In the genomic region with DNA sequence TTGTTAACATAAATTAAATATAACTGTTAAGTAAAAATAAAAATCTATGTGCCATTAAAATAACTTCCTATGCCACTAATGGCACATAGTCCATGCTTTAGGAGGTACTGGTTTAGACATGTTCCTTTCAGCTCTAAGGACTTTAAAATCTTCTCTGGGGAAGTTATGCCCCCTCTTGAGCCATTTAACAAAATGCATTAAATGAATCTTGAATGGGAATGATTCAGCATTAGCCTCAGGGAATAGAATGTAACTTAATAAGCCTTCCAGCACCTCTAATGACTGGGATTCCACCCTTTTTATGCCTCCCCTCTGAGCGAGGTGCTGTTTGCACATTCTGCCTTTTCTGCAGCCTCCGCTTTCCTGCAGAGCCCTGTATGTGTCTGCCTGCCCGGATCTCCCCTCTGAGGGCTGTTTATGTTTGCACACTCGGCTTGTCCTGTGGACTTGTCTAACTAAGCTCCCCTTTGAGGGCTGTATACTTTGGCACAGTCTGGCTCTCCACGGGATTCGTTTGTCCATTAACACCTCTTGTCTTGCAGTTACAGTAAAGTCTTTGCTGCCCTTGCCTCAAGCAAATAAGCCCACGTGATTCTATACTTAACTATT, we compare ENCODE assay signal across 17 cellular contexts.
DNase-seq lines count a peak whose midpoint lies in the region; ATAC-seq and TF ChIP-seq lines count a peak whose summit lies in the region.
"Had no signal": no experiment of that assay in that cellular context is flagged by ENCODE, and none has a peak within 500 bp of the region (broad histone marks: within the 10 kb centered on the region; RNA-seq: fewer than 3 reads in every experiment).

No MANE protein-coding gene starts in this region.

- no peaks in the 10 kb centered on the region for H3K4me1 Mint-ChIP-seq in CD8-positive, alpha-beta memory T cell
- H3K4me1 Mint-ChIP-seq: stimulated activated memory B cell treated with anti-CD40 and anti-IgM and Interleukin-4, amounts not matched to agents 10 μg/mL and 1 μg/mL and 100 μg/mL, for 72 hours had no signal

- H3K4me3 Mint-ChIP-seq in CD8-positive, alpha-beta memory T cell: no peak overlapping the region
- H3K4me3 Mint-ChIP-seq: stimulated activated memory B cell treated with anti-CD40 and anti-IgM and Interleukin-4, amounts not matched to agents 10 μg/mL and 1 μg/mL and 100 μg/mL, for 72 hours had no signal

- no peak for TF ChIP-seq CTCF in A673 (conservative IDR thresholded peaks at IDR 0.05; ENCODE audit: low read depth, low read length)

- no peaks in the 10 kb centered on the region for H3K4me1 ChIP-seq in A673 (ENCODE audit: insufficient read depth, low read length, poor library complexity, severe bottlenecking)
- no peaks in the 10 kb centered on the region for H3K4me1 ChIP-seq in CD8-positive, alpha-beta memory T cell (ENCODE audit: insufficient read depth, low read length)
- H3K4me1 ChIP-seq: A549, Caco-2, SJSA1 had no signal

- peaks cover 14 to 16% of the 10 kb centered on the region in 2 donors for H3K27me3 Mint-ChIP-seq in CD8-positive, alpha-beta memory T cell

- no peaks in the 10 kb centered on the region for H3K9me3 ChIP-seq in A673 (ENCODE audit: low read depth, low read length, poor library complexity, severe bottlenecking)
- no peaks in the 10 kb centered on the region for H3K9me3 ChIP-seq in CD8-positive, alpha-beta memory T cell (ENCODE audit: low read length)
- H3K9me3 ChIP-seq: A549, Caco-2, SJSA1 had no signal

- CTCF ChIA-PET in A673 (lab: Charles Lee): no interaction called here
- CTCF ChIA-PET in CD8-positive, alpha-beta memory T cell (lab: Charles Lee): interaction anchor here (0.7 kb wide), 1 partner anchor 88 kb away, joined by 3 read pairs; no protein-coding TSS in a partner anchor

- H3K36me3 Mint-ChIP-seq in CD8-positive, alpha-beta memory T cell: no peaks in the 10 kb centered on the region
- H3K36me3 Mint-ChIP-seq: stimulated activated memory B cell treated with anti-CD40 and anti-IgM and Interleukin-4, amounts not matched to agents 10 μg/mL and 1 μg/mL and 100 μg/mL, for 72 hours had no signal

- no peaks in the 10 kb centered on the region for H3K36me3 ChIP-seq in A673 (ENCODE audit: insufficient read depth, low read length, poor library complexity, severe bottlenecking)
- no peaks in the 10 kb centered on the region for H3K36me3 ChIP-seq in CD8-positive, alpha-beta memory T cell (ENCODE audit: insufficient read depth, low read length)
- H3K36me3 ChIP-seq: SJSA1 had no signal

- no peak overlapping the region for H3K27ac Mint-ChIP-seq in CD8-positive, alpha-beta memory T cell
- H3K27ac Mint-ChIP-seq: stimulated activated memory B cell treated with anti-CD40 and anti-IgM and Interleukin-4, amounts not matched to agents 10 μg/mL and 1 μg/mL and 100 μg/mL, for 72 hours had no signal

- POLR2A ChIA-PET in A673 (lab: Charles Lee; ENCODE audit: low non-redundant PET): no interaction called here
- POLR2A ChIA-PET in CD8-positive, alpha-beta memory T cell (lab: Charles Lee): no interaction called here

- no peaks in the 10 kb centered on the region for H3K9me3 Mint-ChIP-seq in CD8-positive, alpha-beta memory T cell
- H3K9me3 Mint-ChIP-seq: stimulated activated memory B cell treated with anti-CD40 and anti-IgM and Interleukin-4, amounts not matched to agents 10 μg/mL and 1 μg/mL and 100 μg/mL, for 72 hours had no signal

- H3K27me3 ChIP-seq in A673 (replicated peaks; ENCODE audit: insufficient read depth, low read depth, low read length, poor library complexity): peaks cover 7% of the 10 kb centered on the region
- no peaks in the 10 kb centered on the region for H3K27me3 ChIP-seq in CD8-positive, alpha-beta memory T cell (ENCODE audit: insufficient read depth, low read length, poor library complexity, severe bottlenecking)
- H3K27me3 ChIP-seq: SJSA1 had no signal

- DNase-seq in A673 (ENCODE audit: low spot score) (peak; percentile 41), NCI-H1105 treated with DMSO at 0.1 percent for 48 hours (lab: John Stamatoyannopoulos, UW) (peak; percentile 50), NCI-H69 (lab: John Stamatoyannopoulos, UW) (peak; percentile 98), fibroblast of peridontal ligament (ENCODE audit: extremely low read depth) (peak; percentile 8), sciatic nerve (ENCODE audit: low spot score) (no peak)
- no peak for DNase-seq in activated CD4-positive, alpha-beta T cell treated with anti-CD3 and anti-CD28 coated beads for 4 hours
- no peak for DNase-seq in CD8-positive, alpha-beta memory T cell
- DNase-seq: activated gamma-delta T cell treated with Interleukin-2 at 50 U/mL for 16 hours, aorta, Caco-2, cortex of kidney, NCI-H1694 treated with DMSO at 0.1 percent for 48 hours had no signal

- H3K4me3 ChIP-seq in A673 (ENCODE audit: low read depth, low read length, poor library complexity, severe bottlenecking): no peak overlapping the region
- no peak overlapping the region for H3K4me3 ChIP-seq in CD8-positive, alpha-beta memory T cell (ENCODE audit: low read length)
- H3K4me3 ChIP-seq: A549, K562, SJSA1 had no signal

- intact Hi-C loops in A673 (cut with micrococcal nuclease; ENCODE audit: unreplicated experiment) (no loop called here), sciatic nerve (cut with DNase I) (no loop called here)

- ATAC-seq in GM21717 (IDR thresholded peaks at IDR 0.05; ENCODE audit: unreplicated experiment) (no peak), sciatic nerve (no peak)
- ATAC-seq: A549; K562; stimulated activated memory B cell treated with anti-CD40 and anti-IgM and Interleukin-4, amounts not matched to agents 10 μg/mL and 1 μg/mL and 100 μg/mL, for 72 hours had no signal

- BruUV-seq in A673 (replicated peaks; lab: Mats Ljungman, UMichigan): no TSS peak

- no peak overlapping the region for H3K27ac ChIP-seq in A673 (ENCODE audit: low read depth, low read length, poor library complexity, severe bottlenecking)
- no peak overlapping the region for H3K27ac ChIP-seq in CD8-positive, alpha-beta memory T cell (ENCODE audit: low read depth, low read length)
- H3K27ac ChIP-seq: A549, SJSA1 had no signal

Comparison
In these comparisons a context has a peak if more than half of its experiments do, and no peak if none do; other contexts are left out.
1. DNase-seq: peak in A673 (single experiment), NCI-H1105 treated with DMSO at 0.1 percent for 48 hours (single experiment), NCI-H69 (single experiment) and fibroblast of peridontal ligament (single experiment); none in sciatic nerve (single experiment), activated CD4-positive, alpha-beta T cell treated with anti-CD3 and anti-CD28 coated beads for 4 hours (0 of 2) and CD8-positive, alpha-beta memory T cell (0 of 5).